Comparison of ENCODE assay signal across 17 cellular contexts in genomic region chr17:13862341-13862740, GRCh38.
"Had no signal": no experiment of that assay in that cellular context is flagged by ENCODE, and none has a peak within 500 bp of the region (broad histone marks: within the 10 kb centered on the region; RNA-seq: fewer than 3 reads in every experiment).

No MANE protein-coding gene starts in this region.

- H3K36me3 ChIP-seq: ascending aorta, lower lobe of right lung, prostate gland, right lobe of liver, spleen, upper lobe of left lung had no signal

- H3K27me3 ChIP-seq: ascending aorta, dorsolateral prefrontal cortex, right lobe of liver, spleen, upper lobe of left lung had no signal

- H3K27ac ChIP-seq: ascending aorta, dorsolateral prefrontal cortex, lower lobe of right lung, prostate gland, right lobe of liver, spleen, upper lobe of left lung had no signal

- H3K4me3 ChIP-seq: ascending aorta, dorsolateral prefrontal cortex, lower lobe of right lung, prostate gland, right lobe of liver, spleen, upper lobe of left lung had no signal

- H3K9me3 ChIP-seq: lower lobe of right lung, prostate gland, right lobe of liver, upper lobe of left lung had no signal

- H3K4me1 ChIP-seq: ascending aorta, lower lobe of right lung, prostate gland, right lobe of liver, upper lobe of left lung had no signal

- DNase-seq: activated CD4-positive, alpha-beta memory T cell treated with anti-CD3 and anti-CD28 coated beads for 36 hours; activated naive CD4-positive, alpha-beta T cell; activated T-cell treated with anti-CD3 and anti-CD28 coated beads, Interleukin-2, amount 50 U/mL, for 72 hours; dorsolateral prefrontal cortex; head of caudate nucleus; left cardiac atrium; lower lobe of right lung; natural killer cell; right lobe of liver; spleen; stimulated activated CD4-positive, alpha-beta T cell treated with anti-CD3 and anti-CD28 coated beads, Interleukin-2, amount 100 ng/mL, for 24 hours; T-helper 2 cell; upper lobe of left lung had no signal

- FAIRE-seq: bronchial epithelial cell, endometrium had no signal
